Comparison of ENCODE assay signal across 9 cellular contexts in genomic region chr12:68290126-68290525, GRCh38. TPM values are rescaled to one million over a fixed set of nuclear protein-coding genes. Genes with fewer than 3 reads are reported as not detected.
DNase-seq lines count a peak whose midpoint lies in the region; ATAC-seq, FAIRE-seq and TF ChIP-seq lines count a peak whose summit lies in the region.
"Had no signal": no experiment of that assay in that cellular context is flagged by ENCODE, and none has a peak within 500 bp of the region (broad histone marks: within the 10 kb centered on the region; RNA-seq: fewer than 3 reads in every experiment).

No MANE protein-coding gene starts in this region.

- no peak overlapping the region for H3K27ac ChIP-seq in OCI-LY7 (ENCODE audit: low read depth, low read length, poor library complexity, severe bottlenecking)

- peak; percentile 99 for ATAC-seq in GM21515 (IDR thresholded peaks at IDR 0.05; ENCODE audit: unreplicated experiment)
- ATAC-seq in HG03521 (IDR thresholded peaks at IDR 0.05; ENCODE audit: unreplicated experiment), result peak; percentile 99

- no peaks in the 10 kb centered on the region for H4K20me1 ChIP-seq in OCI-LY7 (ENCODE audit: insufficient read depth, low read length)

- H3K4me1 ChIP-seq in OCI-LY7 (ENCODE audit: insufficient read depth, low read length, poor library complexity, severe bottlenecking), result no peaks in the 10 kb centered on the region

- no peaks in the 10 kb centered on the region for H3K27me3 Mint-ChIP-seq in activated naive CD4-positive, alpha-beta T cell treated with anti-CD3 and anti-CD28 coated beads, Interleukin-2, amount 50 U/mL, for 24 hours

- no peaks in the 10 kb centered on the region for H3K9me3 ChIP-seq in OCI-LY7 (ENCODE audit: low read length)

- H3K36me3 ChIP-seq in OCI-LY7 (ENCODE audit: insufficient read depth, low read length), result peaks cover 13% of the 10 kb centered on the region

- BruUV-seq in OCI-LY7 (replicated peaks; lab: Mats Ljungman, UMichigan), result no TSS peak

- no peak overlapping the region for H3K4me2 ChIP-seq in OCI-LY7 (ENCODE audit: low read length)

- TF ChIP-seq POLR2A in GM12892 (IDR thresholded peaks at IDR 0.05; ENCODE audit: low read depth, low read length), result no peak

- CTCF ChIA-PET in OCI-LY7 (lab: Charles Lee; ENCODE audit: unreplicated experiment), result no interaction called here

- intact Hi-C loops in OCI-LY7 (cut with micrococcal nuclease; ENCODE audit: unreplicated experiment), result no loop called here

- H3K4me3 ChIP-seq in OCI-LY7 (ENCODE audit: low read depth, low read length, poor library complexity, severe bottlenecking), result no peak overlapping the region

- peak overlapping the region; percentile 48 for H3K27ac Mint-ChIP-seq in activated naive CD4-positive, alpha-beta T cell treated with anti-CD3 and anti-CD28 coated beads, Interleukin-2, amount 50 U/mL, for 24 hours

- POLR2A ChIA-PET in OCI-LY7 (lab: Charles Lee), result no interaction called here

- no peaks in the 10 kb centered on the region for H3K79me2 ChIP-seq in OCI-LY7 (ENCODE audit: insufficient read depth, low read depth, low read length)

- no peaks in the 10 kb centered on the region for H3K9me3 Mint-ChIP-seq in activated naive CD4-positive, alpha-beta T cell treated with anti-CD3 and anti-CD28 coated beads, Interleukin-2, amount 50 U/mL, for 24 hours

- peaks cover 32% of the 10 kb centered on the region for H3K4me1 Mint-ChIP-seq in activated naive CD4-positive, alpha-beta T cell treated with anti-CD3 and anti-CD28 coated beads, Interleukin-2, amount 50 U/mL, for 24 hours

- peaks cover 5% of the 10 kb centered on the region for H3K36me3 Mint-ChIP-seq in activated naive CD4-positive, alpha-beta T cell treated with anti-CD3 and anti-CD28 coated beads, Interleukin-2, amount 50 U/mL, for 24 hours

- DNase-seq in GM12892 (ENCODE audit: insufficient read length), result peak; percentile 23
- no peak for DNase-seq in RKO (ENCODE audit: low spot score)
- no peak for DNase-seq in OCI-LY7 (ENCODE audit: low spot score)
- no peak for DNase-seq in cerebellar nuclear complex (lab: John Stamatoyannopoulos, UW)
- DNase-seq in kidney glomerular epithelial cell (lab: John Stamatoyannopoulos, UW), result no peak
- DNase-seq: NCI-H2029 had no signal

- peak overlapping the region; percentile 15 for H3K4me3 Mint-ChIP-seq in activated naive CD4-positive, alpha-beta T cell treated with anti-CD3 and anti-CD28 coated beads, Interleukin-2, amount 50 U/mL, for 24 hours

- peak; percentile 74 for FAIRE-seq in GM12892 (lab: Jason Lieb, UNC)

- TF ChIP-seq CTCF in OCI-LY7 (conservative IDR thresholded peaks at IDR 0.05; ENCODE audit: low read length), result no peak

- no peaks in the 10 kb centered on the region for H3K9me2 ChIP-seq in OCI-LY7 (ENCODE audit: insufficient read depth, low read length)

- no peak overlapping the region for H2AFZ ChIP-seq in OCI-LY7 (ENCODE audit: low read length)

RNA-seq across cellular contexts. Expression of gene IL22, which starts 36.7 kb away (rescaled TPM):
- not detected for polyA plus RNA-seq in GM12892 (2012; ENCODE audit: missing spikeins)
- not detected in 2 replicates for total RNA-seq in OCI-LY7 (2014; rRNA removed; shearing (Covaris generic))
- not detected in 2 replicates for total RNA-seq in OCI-LY7 (2022)

RNA-seq across cellular contexts. Expression of gene MDM1, which starts 42.0 kb away (rescaled TPM):
- polyA plus RNA-seq in GM12892 (2012; ENCODE audit: missing spikeins), result 18.3 TPM
- total RNA-seq in OCI-LY7 (2014; rRNA removed; shearing (Covaris generic)), result 30.8 and 37.4 TPM in 2 replicates
- 26.2 and 33.5 TPM in 2 replicates for total RNA-seq in OCI-LY7 (2022)
